In the genomic region with DNA sequence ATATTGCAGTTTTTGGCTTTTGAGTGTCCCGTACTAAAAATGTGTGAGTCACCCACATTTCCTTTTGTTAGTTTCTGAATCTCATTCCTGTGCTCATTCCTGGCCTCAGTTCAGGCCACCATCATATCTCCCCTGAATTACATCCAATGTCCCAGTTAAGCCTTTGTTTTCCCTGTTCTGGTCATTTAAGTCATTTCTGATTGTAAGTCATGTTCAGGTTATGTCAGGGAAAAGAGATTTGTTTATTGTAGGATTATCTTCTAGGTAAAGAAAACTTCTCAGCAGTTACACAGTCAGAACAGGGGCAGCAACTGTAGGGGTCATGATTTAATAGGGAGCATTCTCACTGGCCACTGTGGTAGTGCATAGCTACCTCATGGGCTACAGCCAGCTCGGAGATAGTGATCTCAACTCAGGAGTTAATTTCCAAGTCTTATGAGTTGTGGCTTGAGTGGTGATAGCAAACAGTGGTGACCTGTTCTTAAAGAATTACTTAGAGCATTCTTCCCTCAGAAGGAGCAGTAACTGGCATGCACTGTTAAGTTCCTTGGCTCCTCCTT, we compare ENCODE assay signal across 9 cellular contexts. TPM values are rescaled to one million over a fixed set of nuclear protein-coding genes. Genes with fewer than 3 reads are reported as not detected.
DNase-seq lines count a peak whose midpoint lies in the region; ATAC-seq and TF ChIP-seq lines count a peak whose summit lies in the region.
"Had no signal": no experiment of that assay in that cellular context is flagged by ENCODE, and none has a peak within 500 bp of the region (broad histone marks: within the 10 kb centered on the region; RNA-seq: fewer than 3 reads in every experiment).

No MANE protein-coding gene starts in this region.

- DNase-seq in H4 (ENCODE audit: low spot score) = peak; percentile 97
- peak; percentile 59 for DNase-seq in T1000 (lab: John Stamatoyannopoulos, UW)
- peak; percentile 97 for DNase-seq in fibroblast of villous mesenchyme (ENCODE audit: low read depth)
- peak; percentile 66 for DNase-seq in stromal cell of bone marrow (ENCODE audit: low read depth)
- DNase-seq in germinal center (ENCODE audit: low spot score) = no peak
- no peak for DNase-seq in 8988T
- no peak for DNase-seq in HAP-1 (ENCODE audit: low spot score in 2 of 2)
- DNase-seq: stimulated activated CD4-positive, alpha-beta T cell treated with anti-CD3 and anti-CD28 coated beads, Interleukin-4, amount 100 ng/mL, for 24 hours had no signal

- no peak for ATAC-seq in GM18861 (IDR thresholded peaks at IDR 0.05; ENCODE audit: unreplicated experiment)

- H3K4me1 ChIP-seq in HAP-1 = peaks cover 6% of the 10 kb centered on the region

- no peak for TF ChIP-seq CTCF in fibroblast of villous mesenchyme (IDR thresholded peaks at IDR 0.05; ENCODE audit: insufficient read depth, low read depth, low read length)

- H3K4me3 ChIP-seq in fibroblast of villous mesenchyme (ENCODE audit: low read depth, low read length) (no peak overlapping the region), HAP-1 (no peak overlapping the region)

- in situ Hi-C loops in HAP-1 (cut with MboI; ENCODE audit: low sequenced_read_pairs) = no loop called here

- no peaks in the 10 kb centered on the region for H3K27me3 ChIP-seq in HAP-1 (ENCODE audit: low read depth)

- no peaks in the 10 kb centered on the region for H3K9me3 ChIP-seq in HAP-1

- peaks cover 71% of the 10 kb centered on the region for H3K36me3 ChIP-seq in HAP-1 (replicated peaks)

RNA-seq across cellular contexts. Expression of a gene that starts 6.7 kb away (rescaled TPM):
- 194 and 203 TPM in 2 replicates for total RNA-seq in H4 (2014; rRNA removed; shearing (Covaris generic))
- 71.2 and 118 TPM in 2 replicates for total RNA-seq in fibroblast of villous mesenchyme

RNA-seq across cellular contexts. Expression of a gene that starts 34.4 kb away (rescaled TPM):
- 2.7 and 3.1 TPM in 2 replicates for total RNA-seq in H4 (2014; rRNA removed; shearing (Covaris generic))
- total RNA-seq in fibroblast of villous mesenchyme = 9.3 and 14.7 TPM in 2 replicates

Comparison
In these comparisons a context has a peak if more than half of its experiments do, and no peak if none do; other contexts are left out.
1. DNase-seq: peak in H4 (single experiment), T1000 (single experiment), fibroblast of villous mesenchyme (single experiment) and stromal cell of bone marrow (single experiment); none in germinal center (single experiment), 8988T (single experiment) and HAP-1 (0 of 2).